Comparison of ENCODE assay signal across 27 cellular contexts in genomic region chr14:93917141-93917540, GRCh38. TPM values are rescaled to one million over a fixed set of nuclear protein-coding genes. Genes with fewer than 3 reads are reported as not detected.
DNase-seq lines count a peak whose midpoint lies in the region; ATAC-seq, FAIRE-seq and TF ChIP-seq lines count a peak whose summit lies in the region.
"Had no signal": no experiment of that assay in that cellular context is flagged by ENCODE, and none has a peak within 500 bp of the region (broad histone marks: within the 10 kb centered on the region; RNA-seq: fewer than 3 reads in every experiment).

No MANE protein-coding gene starts in this region.

- no peak overlapping the region for H3K4me2 ChIP-seq in HepG2 (ENCODE audit: low read depth, low read length)
- H3K4me2 ChIP-seq in neuronal stem cell (ENCODE audit: insufficient read depth, low read length, poor library complexity, severe bottlenecking), result no peak overlapping the region
- H3K4me2 ChIP-seq: BLaER1 had no signal

- H3K18ac ChIP-seq in neuronal stem cell (ENCODE audit: low read length), result no peak overlapping the region

- DNase-seq in HepG2 (ENCODE audit: low spot score) (no peak), right lobe of liver (no peak), neuronal stem cell (ENCODE audit: low spot score) (no peak), stomach (no peak)
- DNase-seq in activated CD8-positive, alpha-beta T cell treated with anti-CD3 and anti-CD28 coated beads for 36 hours, result no peak
- no peak for DNase-seq in CD4-positive, alpha-beta T cell
- DNase-seq: ACHN; BE2C; C1 segment of cervical spinal cord; Caco-2; Calu3; CD4-positive, CD25-positive, alpha-beta regulatory T cell; CD8-positive, alpha-beta T cell; DMS79 treated with DMSO at 0.1 percent for 48 hours; GF-D8 had no signal

- TF ChIP-seq POLR2A in HepG2 (IDR thresholded peaks at IDR 0.05; ENCODE audit: insufficient read depth in 1 of 2, low read depth in 2 of 2, low read length in 2 of 2), result no peak
- no peak for TF ChIP-seq POLR2A in right lobe of liver (IDR thresholded peaks at IDR 0.05)
- TF ChIP-seq POLR2A in stomach (IDR thresholded peaks at IDR 0.05), result no peak

- peak overlapping the region; percentile 21 for H2AK5ac ChIP-seq in neuronal stem cell (ENCODE audit: low read depth, low read length)

- no peak overlapping the region for H3K4ac ChIP-seq in neuronal stem cell (ENCODE audit: low read length)

- in situ Hi-C loops in HepG2 (cut with HindIII; ENCODE audit: extremely low pct_ligation_motif_present, low pct_unique_long_range_greater_than_20kb), result no loop called here

- H4K8ac ChIP-seq in neuronal stem cell (ENCODE audit: low read depth, low read length), result no peak overlapping the region

- H3K4me3 Mint-ChIP-seq in activated CD8-positive, alpha-beta T cell treated with anti-CD3 and anti-CD28 coated beads for 36 hours, result no peak overlapping the region
- H3K4me3 Mint-ChIP-seq in CD4-positive, alpha-beta T cell, result no peak overlapping the region
- H3K4me3 Mint-ChIP-seq: CD14-positive monocyte; CD4-positive, CD25-positive, alpha-beta regulatory T cell; CD8-positive, alpha-beta T cell had no signal

- no TSS peak for BruUV-seq in HepG2 (replicated peaks; lab: Mats Ljungman, UMichigan)

- H4K91ac ChIP-seq in neuronal stem cell (ENCODE audit: low read depth, low read length, poor library complexity), result no peak overlapping the region

- CTCF ChIA-PET in HepG2 (lab: Yijun Ruan, JAX; ENCODE audit: low intra/inter-chr PET ratio, low total read pairs), result no interaction called here
- CTCF ChIA-PET in activated CD8-positive, alpha-beta T cell treated with anti-CD3 and anti-CD28 coated beads for 36 hours (lab: Charles Lee), result no interaction called here
- CTCF ChIA-PET in CD4-positive, alpha-beta T cell (lab: Charles Lee), result no interaction called here

- H3K4me1 Mint-ChIP-seq in activated CD8-positive, alpha-beta T cell treated with anti-CD3 and anti-CD28 coated beads for 36 hours (ENCODE audit: low read depth), result peaks cover 3% of the 10 kb centered on the region
- no peaks in the 10 kb centered on the region for H3K4me1 Mint-ChIP-seq in CD4-positive, alpha-beta T cell (ENCODE audit: low read depth)
- H3K4me1 Mint-ChIP-seq: CD14-positive monocyte; CD4-positive, CD25-positive, alpha-beta regulatory T cell had no signal

- FAIRE-seq in HepG2 (lab: Jason Lieb, UNC), result no peak
- FAIRE-seq: D721Med, G401.6, GM12891, GM19239 had no signal

- no peaks in the 10 kb centered on the region for H3K79me2 ChIP-seq in HepG2 (ENCODE audit: insufficient read depth, low read length)

- H2BK120ac ChIP-seq in neuronal stem cell (ENCODE audit: low read depth, low read length), result no peak overlapping the region

- TF ChIP-seq EP300 in HepG2 (IDR thresholded peaks at IDR 0.05; ENCODE audit: low read depth in 2 of 2, low read length in 2 of 2), result no peak
- no peak for TF ChIP-seq EP300 in HepG2 (CRISPR knock-in tag; IDR thresholded peaks at IDR 0.05; ENCODE audit: borderline replicate concordance)
- no peak for TF ChIP-seq EP300 in stomach (IDR thresholded peaks at IDR 0.05)

- ATAC-seq in HepG2 (no peak), right lobe of liver (no peak), GM18867 (IDR thresholded peaks at IDR 0.05; ENCODE audit: unreplicated experiment) (no peak)
- no peak for ATAC-seq in activated CD8-positive, alpha-beta T cell treated with anti-CD3 and anti-CD28 coated beads for 36 hours
- ATAC-seq in CD4-positive, alpha-beta T cell (ENCODE audit: poor library complexity), result no peak
- ATAC-seq: CD8-positive, alpha-beta T cell had no signal

- H3K27me3 Mint-ChIP-seq in activated CD8-positive, alpha-beta T cell treated with anti-CD3 and anti-CD28 coated beads for 36 hours, result peaks cover 2% of the 10 kb centered on the region
- peaks cover 4% of the 10 kb centered on the region for H3K27me3 Mint-ChIP-seq in CD4-positive, alpha-beta T cell

- H2AFZ ChIP-seq in HepG2 (ENCODE audit: low read length) (no peak overlapping the region), neuronal stem cell (ENCODE audit: low read length) (no peak overlapping the region)

- H2BK5ac ChIP-seq in neuronal stem cell (ENCODE audit: low read length), result no peak overlapping the region

- H3K27ac Mint-ChIP-seq in activated CD8-positive, alpha-beta T cell treated with anti-CD3 and anti-CD28 coated beads for 36 hours, result no peak overlapping the region
- no peak overlapping the region for H3K27ac Mint-ChIP-seq in CD4-positive, alpha-beta T cell
- H3K27ac Mint-ChIP-seq: CD4-positive, CD25-positive, alpha-beta regulatory T cell; CD8-positive, alpha-beta T cell had no signal

- peak overlapping the region; percentile 9 for H3K14ac ChIP-seq in neuronal stem cell (ENCODE audit: low read length)

- H3K9me3 ChIP-seq in HepG2 (ENCODE audit: low read length) (no peaks in the 10 kb centered on the region), right lobe of liver (no peaks in the 10 kb centered on the region), mucosa of stomach (ENCODE audit: control insufficient read depth, low read length) (no peaks in the 10 kb centered on the region), neuronal stem cell (replicated peaks in 1 of 2; ENCODE audit: control insufficient read depth in 2 of 2, insufficient read depth in 1 of 2, low read depth in 1 of 2, low read length in 2 of 2) (peaks cover 4 to 10% of the 10 kb centered on the region in 2 donors), stomach (peaks cover 0 to 14% (median 3%) of the 10 kb centered on the region in 4 donors)
- no peaks in the 10 kb centered on the region for H3K9me3 ChIP-seq in CD4-positive, alpha-beta T cell (ENCODE audit: control insufficient read depth, low read length)
- H3K9me3 ChIP-seq: BE2C had no signal

- peak overlapping the region; percentile 34 for H2BK15ac ChIP-seq in neuronal stem cell (ENCODE audit: low read length)

- H2BK12ac ChIP-seq in neuronal stem cell (ENCODE audit: low read length), result peak overlapping the region; percentile 51

- H3K27me3 ChIP-seq in HepG2 (ENCODE audit: control insufficient read depth in 1 of 2, insufficient read depth in 2 of 2, low read length in 2 of 2) (no peaks in the 10 kb centered on the region; a peak in 2 of 5 replicates), right lobe of liver (no peaks in the 10 kb centered on the region), mucosa of stomach (ENCODE audit: control insufficient read depth, insufficient read depth, low read length) (no peaks in the 10 kb centered on the region), neuronal stem cell (ENCODE audit: control insufficient read depth in 3 of 3, insufficient read depth in 3 of 3, low read depth in 1 of 3, low read length in 3 of 3) (no peaks in the 10 kb centered on the region), stomach (no peaks in the 10 kb centered on the region)
- H3K27me3 ChIP-seq in CD4-positive, alpha-beta T cell (ENCODE audit: control insufficient read depth, insufficient read depth, low read length), result no peaks in the 10 kb centered on the region
- H3K27me3 ChIP-seq: BE2C, BLaER1 had no signal

- intact Hi-C loops in HepG2 (cut with micrococcal nuclease; ENCODE audit: unreplicated experiment) (no loop called here), right lobe of liver (cut with DNase I) (no loop called here), stomach (cut with DNase I; ENCODE audit: low total_unique reads) (no loop called here)
- intact Hi-C loops in activated CD8-positive, alpha-beta T cell treated with anti-CD3 and anti-CD28 coated beads for 36 hours (cut with micrococcal nuclease), result no loop called here
- intact Hi-C loops in CD4-positive, alpha-beta T cell (cut with DNase I, micrococcal nuclease), result no loop called here

- no peak overlapping the region for H3K23ac ChIP-seq in neuronal stem cell (ENCODE audit: low read depth, low read length, poor library complexity)

- H4K20me1 ChIP-seq in HepG2 (ENCODE audit: insufficient read depth, low read length), result no peaks in the 10 kb centered on the region
- H4K20me1 ChIP-seq: BLaER1 had no signal

- H3K9me3 Mint-ChIP-seq in activated CD8-positive, alpha-beta T cell treated with anti-CD3 and anti-CD28 coated beads for 36 hours, result peaks cover 7% of the 10 kb centered on the region
- H3K9me3 Mint-ChIP-seq in CD4-positive, alpha-beta T cell, result no peaks in the 10 kb centered on the region

- H3K4me3 ChIP-seq in HepG2 (replicated peaks in 1 of 3; ENCODE audit: insufficient read depth in 1 of 3, low read depth in 2 of 3, low read length in 3 of 3) (no peak overlapping the region), right lobe of liver (no peak overlapping the region), mucosa of stomach (ENCODE audit: low read length) (no peak overlapping the region), neuronal stem cell (ENCODE audit: low read length in 2 of 2) (no peak overlapping the region), stomach (no peak overlapping the region)
- H3K4me3 ChIP-seq: BLaER1 had no signal

- peaks cover 49% of the 10 kb centered on the region for H3K4me1 ChIP-seq in HepG2 (ENCODE audit: insufficient read depth, low read length)
- no peaks in the 10 kb centered on the region for H3K4me1 ChIP-seq in right lobe of liver
- peaks cover 55% of the 10 kb centered on the region for H3K4me1 ChIP-seq in mucosa of stomach (ENCODE audit: control insufficient read depth, insufficient read depth, low read length)
- peaks cover 0 to 2% of the 10 kb centered on the region in 2 donors for H3K4me1 ChIP-seq in neuronal stem cell (ENCODE audit: control insufficient read depth in 2 of 2, insufficient read depth in 1 of 2, low read depth in 1 of 2, low read length in 2 of 2)
- peaks cover 0 to 13% (median 8%) of the 10 kb centered on the region in 4 donors for H3K4me1 ChIP-seq in stomach
- H3K4me1 ChIP-seq: BE2C, BLaER1, Caco-2 had no signal

- TF ChIP-seq CTCF in HepG2 (CRISPR knock-in tag; IDR thresholded peaks at IDR 0.05), result no peak
- no peak for TF ChIP-seq CTCF in right lobe of liver (IDR thresholded peaks at IDR 0.05)
- TF ChIP-seq CTCF in stomach (IDR thresholded peaks at IDR 0.05), result no peak
- no peak for TF ChIP-seq CTCF in activated CD8-positive, alpha-beta T cell treated with anti-CD3 and anti-CD28 coated beads for 36 hours (IDR thresholded peaks at IDR 0.05)
- no peak for TF ChIP-seq CTCF in CD4-positive, alpha-beta T cell (IDR thresholded peaks at IDR 0.05)

- H3K27ac ChIP-seq in HepG2 (ENCODE audit: extremely low read length, insufficient read depth, low read length) (no peak overlapping the region), right lobe of liver (no peak overlapping the region), neuronal stem cell (replicated peaks; ENCODE audit: low read length) (no peak overlapping the region), stomach (peak overlapping the region; percentile 51 to 86 (median 74))
- H3K27ac ChIP-seq in CD4-positive, alpha-beta T cell (ENCODE audit: low read depth, low read length), result no peak overlapping the region
- H3K27ac ChIP-seq: 22Rv1, BLaER1 had no signal

- WGBS in HepG2 (ENCODE audit: low lambda C conversion rate), result 75% methylated on average over 7 of the region's 7 CpGs
- whole genome bisulfite sequencing in right lobe of liver (ENCODE audit: insufficient coverage, low coverage, low lambda C conversion rate, missing lambda C conversion rate), result 54% methylated on average over 4 of the region's 7 CpGs
- no CpG with 5 or more reads among the region's 7 CpGs for WGBS in neuronal stem cell (ENCODE audit: extremely low coverage in 2 of 2, insufficient read length in 2 of 2, insufficient replicate concordance in 1 of 2), 2 donors
- WGBS in stomach, 5 donors, result 75 to 83% (median 78%) methylated on average over 7 of the region's 7 CpGs

- H3K36me3 Mint-ChIP-seq in activated CD8-positive, alpha-beta T cell treated with anti-CD3 and anti-CD28 coated beads for 36 hours (ENCODE audit: low read depth), result no peaks in the 10 kb centered on the region
- no peaks in the 10 kb centered on the region for H3K36me3 Mint-ChIP-seq in CD4-positive, alpha-beta T cell (ENCODE audit: low read depth)
- H3K36me3 Mint-ChIP-seq: CD14-positive monocyte; CD4-positive, CD25-positive, alpha-beta regulatory T cell; CD8-positive, alpha-beta T cell had no signal

- H3K79me1 ChIP-seq in neuronal stem cell (ENCODE audit: low read depth, low read length), result no peaks in the 10 kb centered on the region

- TF ChIP-seq RAD21 in HepG2 (CRISPR knock-in tag; IDR thresholded peaks at IDR 0.05), result no peak

- H3K36me3 ChIP-seq in HepG2 (replicated peaks in 1 of 2; ENCODE audit: control insufficient read depth in 1 of 2, insufficient read depth in 2 of 2, low read length in 2 of 2), result no peaks in the 10 kb centered on the region
- no peaks in the 10 kb centered on the region for H3K36me3 ChIP-seq in right lobe of liver
- H3K36me3 ChIP-seq in mucosa of stomach (ENCODE audit: control insufficient read depth, insufficient read depth, low read length), result no peaks in the 10 kb centered on the region
- no peaks in the 10 kb centered on the region for H3K36me3 ChIP-seq in neuronal stem cell (replicated peaks in 1 of 2; ENCODE audit: control insufficient read depth in 2 of 2, insufficient read depth in 2 of 2, low read length in 2 of 2)
- no peaks in the 10 kb centered on the region for H3K36me3 ChIP-seq in stomach
- H3K36me3 ChIP-seq: BE2C, BLaER1 had no signal

- H3K9ac ChIP-seq in HepG2 (ENCODE audit: insufficient read depth, low read depth, low read length), result no peak overlapping the region
- H3K9ac ChIP-seq in mucosa of stomach (ENCODE audit: low read length), result peak overlapping the region; percentile 22
- no peak overlapping the region for H3K9ac ChIP-seq in neuronal stem cell (ENCODE audit: low read depth, low read length, poor library complexity)
- H3K9ac ChIP-seq: BLaER1 had no signal

- POLR2A ChIA-PET in HepG2 (lab: Yijun Ruan, JAX), result no interaction called here
- POLR2A ChIA-PET in activated CD8-positive, alpha-beta T cell treated with anti-CD3 and anti-CD28 coated beads for 36 hours (lab: Charles Lee), result no interaction called here
- POLR2A ChIA-PET in CD4-positive, alpha-beta T cell (lab: Charles Lee), result no interaction called here

RNA-seq across cellular contexts. Expression of gene FAM181A, which starts 10.0 kb away (rescaled TPM):
- total RNA-seq in HepG2 (2016; rRNA removed; fragmentation: Illumina TruSeq; extraction: Trizol) (1.1 and 1.5 TPM in 2 replicates), right lobe of liver (not detected), stomach (not detected)
- 0.18 and 0.51 TPM in 2 replicates for total RNA-seq in HepG2 (2016; cell fraction: cytosol; rRNA removed; fragmentation: Illumina TruSeq; extraction: Trizol; ENCODE audit: low read depth)
- total RNA-seq in HepG2 (2016; cell fraction: insoluble cytoplasmic fraction; rRNA removed; fragmentation: Illumina TruSeq; extraction: Trizol), result 0.95 and 1.2 TPM in 2 replicates
- 1.1 and 1.4 TPM in 2 replicates for total RNA-seq in HepG2 (2016; cell fraction: membrane; rRNA removed; fragmentation: Illumina TruSeq; extraction: Trizol)
- total RNA-seq in HepG2 (2016; cell fraction: nucleus; rRNA removed; fragmentation: Illumina TruSeq; extraction: Trizol), result 0.38 and 1.1 TPM in 2 replicates
- polyA plus RNA-seq in HepG2 (2011; rRNA removed) (0.80 and 1.1 TPM in 2 replicates), stomach (not detected)
- 0.47 and 0.89 TPM in 2 replicates for polyA plus RNA-seq in HepG2 (2011; cell fraction: cytosol; rRNA removed)
- 0.45 and 0.61 TPM in 2 replicates for polyA plus RNA-seq in HepG2 (2011; cell fraction: nucleus; rRNA removed)
- 0.69 and 0.97 TPM in 2 replicates for polyA plus RNA-seq in HepG2 (2012)
- polyA plus RNA-seq in HepG2 (2016; cell fraction: cytosol; fragmentation: Illumina TruSeq; extraction: Trizol; ENCODE audit: low read depth), result 0.54 and 0.60 TPM in 2 replicates
- polyA plus RNA-seq in HepG2 (2016; cell fraction: insoluble cytoplasmic fraction; fragmentation: Illumina TruSeq; extraction: Trizol; ENCODE audit: low read depth), result 1.4 and 1.8 TPM in 2 replicates
- polyA plus RNA-seq in HepG2 (2016; cell fraction: membrane; fragmentation: Illumina TruSeq; extraction: Trizol; ENCODE audit: low read depth), result 0.57 and 0.84 TPM in 2 replicates
- polyA plus RNA-seq in HepG2 (2016; cell fraction: nucleus; fragmentation: Illumina TruSeq; extraction: Trizol; ENCODE audit: insufficient read depth, low read depth), result 1.6 and 2.1 TPM in 2 replicates
- polyA minus RNA-seq in HepG2 (2011; rRNA and poly(A)+ RNA removed; ENCODE audit: low replicate concordance), result 1.6 TPM in 1 of 2 replicates, not detected in the other
- polyA minus RNA-seq in HepG2 (2011; cell fraction: cytosol; rRNA and poly(A)+ RNA removed), result not detected in 2 replicates
- polyA minus RNA-seq in HepG2 (2011; cell fraction: nucleus; rRNA and poly(A)+ RNA removed), result not detected in 2 replicates
- 2.3 TPM for polyA plus RNA-seq in neuronal stem cell (2013, experiment 1 of 2)
- polyA plus RNA-seq in neuronal stem cell (2013, experiment 2 of 2), result 2.4 TPM
- total RNA-seq in activated CD8-positive, alpha-beta T cell treated with anti-CD3 and anti-CD28 coated beads for 36 hours, result not detected
- not detected for total RNA-seq in CD4-positive, alpha-beta T cell
- total RNA-seq: A172; A673; Caco-2; Calu3; CD4-positive, CD25-positive, alpha-beta regulatory T cell; CD8-positive, alpha-beta T cell had no signal
- polyA plus RNA-seq: AG04450; CD14-positive monocyte; CD4-positive, CD25-positive, alpha-beta regulatory T cell had no signal

RNA-seq across cellular contexts. Expression of gene ASB2, which starts 59.2 kb away (rescaled TPM):
- 0.46 and 0.82 TPM in 2 replicates for total RNA-seq in HepG2 (2016; rRNA removed; fragmentation: Illumina TruSeq; extraction: Trizol)
- total RNA-seq in HepG2 (2016; cell fraction: cytosol; rRNA removed; fragmentation: Illumina TruSeq; extraction: Trizol; ENCODE audit: low read depth), result 0.26 and 0.40 TPM in 2 replicates
- 0.62 and 0.93 TPM in 2 replicates for total RNA-seq in HepG2 (2016; cell fraction: insoluble cytoplasmic fraction; rRNA removed; fragmentation: Illumina TruSeq; extraction: Trizol)
- 0.37 and 0.83 TPM in 2 replicates for total RNA-seq in HepG2 (2016; cell fraction: membrane; rRNA removed; fragmentation: Illumina TruSeq; extraction: Trizol)
- 1.1 and 1.3 TPM in 2 replicates for total RNA-seq in HepG2 (2016; cell fraction: nucleus; rRNA removed; fragmentation: Illumina TruSeq; extraction: Trizol)
- 4.1 and 4.5 TPM in 2 replicates for polyA plus RNA-seq in HepG2 (2011; rRNA removed)
- 4.5 and 6.1 TPM in 2 replicates for polyA plus RNA-seq in HepG2 (2011; cell fraction: cytosol; rRNA removed)
- 9.6 and 13.9 TPM in 2 replicates for polyA plus RNA-seq in HepG2 (2011; cell fraction: nucleus; rRNA removed)
- 0.48 and 0.80 TPM in 2 replicates for polyA plus RNA-seq in HepG2 (2012)
- 0.21 and 0.37 TPM in 2 replicates for polyA plus RNA-seq in HepG2 (2016; cell fraction: cytosol; fragmentation: Illumina TruSeq; extraction: Trizol; ENCODE audit: low read depth)
- 0.58 and 0.71 TPM in 2 replicates for polyA plus RNA-seq in HepG2 (2016; cell fraction: insoluble cytoplasmic fraction; fragmentation: Illumina TruSeq; extraction: Trizol; ENCODE audit: low read depth)
- polyA plus RNA-seq in HepG2 (2016; cell fraction: membrane; fragmentation: Illumina TruSeq; extraction: Trizol; ENCODE audit: low read depth), result 0.35 and 0.43 TPM in 2 replicates
- 1.0 and 1.6 TPM in 2 replicates for polyA plus RNA-seq in HepG2 (2016; cell fraction: nucleus; fragmentation: Illumina TruSeq; extraction: Trizol; ENCODE audit: insufficient read depth, low read depth)
- polyA minus RNA-seq in HepG2 (2011; rRNA and poly(A)+ RNA removed; ENCODE audit: low replicate concordance), result 14.4 TPM in 1 of 2 replicates, not detected in the other
- polyA minus RNA-seq in HepG2 (2011; cell fraction: cytosol; rRNA and poly(A)+ RNA removed), result 3.1 and 3.4 TPM in 2 replicates
- polyA minus RNA-seq in HepG2 (2011; cell fraction: nucleus; rRNA and poly(A)+ RNA removed), result 3.7 and 6.6 TPM in 2 replicates
- under 1 TPM; 0.20 to 0.59 (median 0.28) TPM for total RNA-seq in right lobe of liver
- polyA plus RNA-seq in neuronal stem cell (2013, experiment 1 of 2), result 0.43 TPM
- 0.50 TPM for polyA plus RNA-seq in neuronal stem cell (2013, experiment 2 of 2)
- total RNA-seq in stomach, result 100 to 1,000 TPM in 1 of 5 donors, 10 to 100 TPM in 3, 1 to 10 TPM in 1; 9.6 to 199 (median 34.8) TPM
- polyA plus RNA-seq in stomach, result 10 to 100 TPM in 1 of 3 donors, 1 to 10 TPM in 2; 2.0 to 17.1 (median 2.2) TPM
- total RNA-seq in activated CD8-positive, alpha-beta T cell treated with anti-CD3 and anti-CD28 coated beads for 36 hours, result 10 to 100 TPM; 11.7 to 12.7 TPM
- 1 to 10 TPM in 1 of 2 experiments, under 1 TPM in 1; 0.98 to 1.2 TPM for total RNA-seq in CD4-positive, alpha-beta T cell
- total RNA-seq: A172, A673, Caco-2 had no signal

Comparison
In these comparisons a context has a peak if more than half of its experiments do, and no peak if none do; other contexts are left out.
1. H3K27ac ChIP-seq: peak in stomach (5 of 5); none in HepG2 (single experiment), right lobe of liver (0 of 3), neuronal stem cell (single experiment) and CD4-positive, alpha-beta T cell (single experiment).